ENCODE assay signal across 7 cellular contexts in genomic region chr14:79735121-79735520, GRCh38.
"Had no signal": no experiment of that assay in that cellular context is flagged by ENCODE, and none has a peak within 500 bp of the region (broad histone marks: within the 10 kb centered on the region; RNA-seq: fewer than 3 reads in every experiment).

No MANE protein-coding gene starts in this region.

- H3K27ac Mint-ChIP-seq: IgD-negative memory B cell had no signal

- H3K4me2 ChIP-seq: KMS-11 had no signal

- H3K27ac ChIP-seq: HL-60, KMS-11 had no signal

- H3K4me3 ChIP-seq: K562 had no signal

- H3K4me3 Mint-ChIP-seq: IgD-negative memory B cell had no signal

- H3K27me3 Mint-ChIP-seq: IgD-negative memory B cell had no signal

- DNase-seq: KBM-7, KG1 had no signal

- FAIRE-seq: HTR-8/SVneo, K562 had no signal

- ATAC-seq: K562 had no signal

- H3K36me3 Mint-ChIP-seq: IgD-negative memory B cell had no signal

- H3K9ac ChIP-seq: KMS-11 had no signal

- H3K4me1 Mint-ChIP-seq: IgD-negative memory B cell had no signal
